28 cellular contexts compared by ENCODE assay signal in genomic region chr11:134447696-134448095, GRCh38. TPM values are rescaled to one million over a fixed set of nuclear protein-coding genes. Genes with fewer than 3 reads are reported as not detected.
"Had no signal": no experiment of that assay in that cellular context is flagged by ENCODE, and none has a peak within 500 bp of the region (broad histone marks: within the 10 kb centered on the region; RNA-seq: fewer than 3 reads in every experiment).

No MANE protein-coding gene starts in this region.

- DNase-seq: colonic mucosa; cortex of kidney; effector CD8-positive, alpha-beta T cell; effector memory CD8-positive, alpha-beta T cell; endodermal cell; erythroblast; esophagus squamous epithelium; foreskin fibroblast; foreskin melanocyte; gastrocnemius medialis; glutamatergic neuron; hypothalamus; left cardiac atrium; left lung; left ventricle myocardium superior; mammary epithelial cell; mesendoderm; mucosa of descending colon had no signal

- H3K36me3 ChIP-seq: colonic mucosa, esophagus squamous epithelium, gastrocnemius medialis, left lung had no signal

- ATAC-seq: effector memory CD8-positive, alpha-beta T cell; esophagus mucosa; gastrocnemius medialis; left cardiac atrium; left lung; left ventricle myocardium superior; mucosa of descending colon had no signal

- FAIRE-seq: endometrium, islet of Langerhans, keratinocyte had no signal

- H3K27me3 ChIP-seq: colonic mucosa, gastrocnemius medialis, hepatocyte had no signal

- H3K9me3 ChIP-seq: colonic mucosa, esophagus squamous epithelium, gastrocnemius medialis, mucosa of descending colon had no signal

- H3K27ac ChIP-seq: colonic mucosa, epithelial cell of prostate, esophagus squamous epithelium, gastrocnemius medialis, hepatocyte, left lung had no signal

- H3K79me2 ChIP-seq: hepatocyte had no signal

- H3K4me1 ChIP-seq: colonic mucosa, esophagus squamous epithelium, gastrocnemius medialis, left lung had no signal

- H3K4me3 ChIP-seq: colonic mucosa, esophagus squamous epithelium, gastrocnemius medialis, hepatocyte, left lung, lung, mucosa of descending colon had no signal

- H3K4me2 ChIP-seq: hepatocyte had no signal

- H2AFZ ChIP-seq: hepatocyte had no signal

RNA-seq across cellular contexts. Expression of gene B3GAT1, which starts 35.7 kb away (rescaled TPM):
- total RNA-seq: dermis microvascular lymphatic vessel endothelial cell, glomerular endothelial cell, myocyte had no signal
